Comparison of ENCODE assay signal across 8 cellular contexts in the genomic region with DNA sequence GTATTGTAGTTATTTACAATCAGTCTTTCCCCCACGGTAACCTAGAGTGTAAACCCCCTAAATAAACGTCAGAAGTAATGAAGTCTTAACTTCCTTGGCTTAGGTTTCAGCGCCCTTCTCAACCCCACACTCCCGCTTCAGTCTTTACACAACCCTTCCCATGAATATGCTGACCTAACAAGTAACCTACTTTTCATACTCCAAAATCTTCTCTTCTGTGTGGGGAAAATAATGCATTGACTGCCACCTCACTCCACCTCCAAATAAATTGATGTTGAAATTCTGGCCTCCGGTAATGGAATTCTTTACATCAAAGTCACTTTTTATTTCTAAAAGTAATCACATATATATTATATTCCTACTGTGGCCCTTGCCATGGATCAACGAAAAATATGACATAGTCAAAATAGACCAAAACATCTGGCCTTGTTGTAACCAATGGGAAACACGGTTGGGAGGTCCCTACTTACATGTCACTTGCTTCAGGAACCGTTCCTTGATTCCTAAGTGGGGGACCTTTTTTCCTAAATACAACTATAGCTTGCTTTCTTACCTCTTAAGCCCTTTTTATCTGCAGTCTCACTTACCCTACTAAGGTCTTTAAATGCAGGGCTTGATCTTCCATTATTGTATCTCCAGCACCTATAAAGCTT. TPM values are rescaled to one million over a fixed set of nuclear protein-coding genes. Genes with fewer than 3 reads are reported as not detected.
A peak's percentile ranks its signal among the peaks of the same experiment; 100 is the strongest.
DNase-seq lines count a peak whose midpoint lies in the region; ATAC-seq and TF ChIP-seq lines count a peak whose summit lies in the region.

No MANE protein-coding gene starts in this region.

- 10 to 14% methylated on average over 8 of the region's 8 CpGs for WGBS in transverse colon (ENCODE audit: low coverage in 1 of 2), 2 donors

- POLR2A ChIA-PET in activated B cell treated with CpG ODN at 0.5 μM for 24 hours (lab: Charles Lee): interaction anchor here (1.1 to 5.0 kb wide), 8 partner anchors 13 to 76 kb away, joined by 4 to 118 read pairs (median 17); no protein-coding TSS in a partner anchor

- ATAC-seq in GM23338 (no peak), activated B cell treated with CpG ODN at 0.5 μM for 24 hours (ENCODE audit: low read depth) (no peak), GM21576 (IDR thresholded peaks at IDR 0.05; ENCODE audit: unreplicated experiment) (no peak), GM21529 (IDR thresholded peaks at IDR 0.05; ENCODE audit: unreplicated experiment) (no peak), HG03196 (IDR thresholded peaks at IDR 0.05; ENCODE audit: unreplicated experiment) (no peak)

- peak overlapping the region; percentile 85 for H3K4me3 ChIP-seq in GM23338
- H3K4me3 ChIP-seq in iPS-20b (ENCODE audit: low read length): peak overlapping the region; percentile 98
- peak overlapping the region in 3 of 4 donors; percentile 82 to 92 (median 85) for H3K4me3 ChIP-seq in transverse colon

- in situ Hi-C loops in transverse colon (cut with MboI; ENCODE audit: low pct_ligation_motif_present in 1 of 4, low pct_unique_long_range_greater_than_20kb in 1 of 4, low sequenced_read_pairs in 3 of 4): no loop called here

- H3K9me3 ChIP-seq in iPS-20b (ENCODE audit: insufficient read depth, low read depth, low read length) (no peaks in the 10 kb centered on the region), transverse colon (no peaks in the 10 kb centered on the region)

- intact Hi-C loops in activated B cell treated with CpG ODN at 0.5 μM for 24 hours (cut with micrococcal nuclease) (loop anchor here (2.0 to 5.0 kb wide), 6 partner anchors 16 to 1592 kb away; a partner anchor contains a TSS), transverse colon (cut with DNase I; ENCODE audit: low total_unique reads) (no loop called here)

- H3K27me3 Mint-ChIP-seq in GM23338 (ENCODE audit: insufficient read depth, low read depth, poor library complexity): peaks cover 3% of the 10 kb centered on the region
- no peaks in the 10 kb centered on the region for H3K27me3 Mint-ChIP-seq in activated B cell treated with CpG ODN at 0.5 μM for 24 hours

- CTCF ChIA-PET in activated B cell treated with CpG ODN at 0.5 μM for 24 hours (lab: Charles Lee): interaction anchor here (1.7 to 2.0 kb wide), 2 partner anchors 58 to 76 kb away, joined by 7 to 10 read pairs; no protein-coding TSS in a partner anchor

- peaks cover 90% of the 10 kb centered on the region for H3K79me2 ChIP-seq in GM23338 (replicated peaks; ENCODE audit: insufficient read depth)

- no peak for TF ChIP-seq EP300 in transverse colon (IDR thresholded peaks at IDR 0.05; ENCODE audit: low read depth)

- TF ChIP-seq CTCF in GM23338 (conservative IDR thresholded peaks at IDR 0.05; ENCODE audit: low read depth in 2 of 2) (no peak), activated B cell treated with CpG ODN at 0.5 μM for 24 hours (IDR thresholded peaks at IDR 0.05) (no peak), transverse colon (IDR thresholded peaks at IDR 0.05) (no peak)

- no peaks in the 10 kb centered on the region for H3K9me2 ChIP-seq in GM23338 (ENCODE audit: insufficient read depth)

- H3K36me3 Mint-ChIP-seq in GM23338 (ENCODE audit: low read depth) (peaks cover 3% of the 10 kb centered on the region; the same call in 1 of the 3 replicates), activated B cell treated with CpG ODN at 0.5 μM for 24 hours (ENCODE audit: low read depth) (peaks cover 34% of the 10 kb centered on the region)

- H3K4me1 Mint-ChIP-seq in GM23338 (peaks cover 25% of the 10 kb centered on the region), activated B cell treated with CpG ODN at 0.5 μM for 24 hours (peaks cover 59% of the 10 kb centered on the region)

- DNase-seq in A172 (ENCODE audit: low spot score) (peak; percentile 10), GM23338 (ENCODE audit: low spot score) (no peak), activated B cell treated with CpG ODN at 0.5 μM for 24 hours (no peak), transverse colon (no peak)

- H3K4me2 ChIP-seq in GM23338: peak overlapping the region; percentile 91

- H3K4me3 Mint-ChIP-seq in GM23338: peak overlapping the region; percentile 92
- H3K4me3 Mint-ChIP-seq in activated B cell treated with CpG ODN at 0.5 μM for 24 hours: peak overlapping the region; percentile 95

- H4K20me1 ChIP-seq in GM23338 (replicated peaks; ENCODE audit: insufficient read depth): peaks cover 3% of the 10 kb centered on the region; the same call in 1 of the 2 replicates

- H2AFZ ChIP-seq in GM23338: peak overlapping the region; percentile 67; the same call in 1 of the 2 replicates

- H3K4me1 ChIP-seq in GM23338 (ENCODE audit: insufficient read depth) (peaks cover 43% of the 10 kb centered on the region), iPS-20b (ENCODE audit: insufficient read depth, low read length) (peaks cover 15% of the 10 kb centered on the region; the same call in 1 of the 2 replicates), transverse colon (peaks cover 5 to 50% (median 22%) of the 10 kb centered on the region in 4 donors)

- no peaks in the 10 kb centered on the region for H3K36me3 ChIP-seq in GM23338 (ENCODE audit: insufficient read depth)
- H3K36me3 ChIP-seq in iPS-20b (ENCODE audit: insufficient read depth, low read depth, low read length): no peaks in the 10 kb centered on the region
- no peaks in the 10 kb centered on the region for H3K36me3 ChIP-seq in transverse colon

- H3K9ac ChIP-seq in iPS-20b (ENCODE audit: low read depth, low read length): peak overlapping the region; percentile 95

- no peaks in the 10 kb centered on the region for H3F3A ChIP-seq in GM23338 (replicated peaks; ENCODE audit: low read depth)

- H3K9me3 Mint-ChIP-seq in GM23338: no peaks in the 10 kb centered on the region
- no peaks in the 10 kb centered on the region for H3K9me3 Mint-ChIP-seq in activated B cell treated with CpG ODN at 0.5 μM for 24 hours

- TF ChIP-seq POLR2A in transverse colon (IDR thresholded peaks at IDR 0.05): no peak

- H3K27ac Mint-ChIP-seq in GM23338 (peak overlapping the region; percentile 98), activated B cell treated with CpG ODN at 0.5 μM for 24 hours (peak overlapping the region; percentile 95)

- H3K27me3 ChIP-seq in GM23338 (ENCODE audit: insufficient read depth) (no peaks in the 10 kb centered on the region), iPS-20b (ENCODE audit: insufficient read depth, low read length) (no peaks in the 10 kb centered on the region), transverse colon (no peaks in the 10 kb centered on the region)

- H3K27ac ChIP-seq in GM23338 (ENCODE audit: low read depth) (peak overlapping the region; percentile 94; the same call in 1 of the 2 replicates), iPS-20b (ENCODE audit: low read length) (no peak overlapping the region), transverse colon (peak overlapping the region; percentile 95 to 97 (median 96))

TF ChIP-seq in GM23338, 12 proteins besides CTCF, POLR2A, EP300 and RAD21 (continues in another document):
- TF ChIP-seq, protein P1, sequence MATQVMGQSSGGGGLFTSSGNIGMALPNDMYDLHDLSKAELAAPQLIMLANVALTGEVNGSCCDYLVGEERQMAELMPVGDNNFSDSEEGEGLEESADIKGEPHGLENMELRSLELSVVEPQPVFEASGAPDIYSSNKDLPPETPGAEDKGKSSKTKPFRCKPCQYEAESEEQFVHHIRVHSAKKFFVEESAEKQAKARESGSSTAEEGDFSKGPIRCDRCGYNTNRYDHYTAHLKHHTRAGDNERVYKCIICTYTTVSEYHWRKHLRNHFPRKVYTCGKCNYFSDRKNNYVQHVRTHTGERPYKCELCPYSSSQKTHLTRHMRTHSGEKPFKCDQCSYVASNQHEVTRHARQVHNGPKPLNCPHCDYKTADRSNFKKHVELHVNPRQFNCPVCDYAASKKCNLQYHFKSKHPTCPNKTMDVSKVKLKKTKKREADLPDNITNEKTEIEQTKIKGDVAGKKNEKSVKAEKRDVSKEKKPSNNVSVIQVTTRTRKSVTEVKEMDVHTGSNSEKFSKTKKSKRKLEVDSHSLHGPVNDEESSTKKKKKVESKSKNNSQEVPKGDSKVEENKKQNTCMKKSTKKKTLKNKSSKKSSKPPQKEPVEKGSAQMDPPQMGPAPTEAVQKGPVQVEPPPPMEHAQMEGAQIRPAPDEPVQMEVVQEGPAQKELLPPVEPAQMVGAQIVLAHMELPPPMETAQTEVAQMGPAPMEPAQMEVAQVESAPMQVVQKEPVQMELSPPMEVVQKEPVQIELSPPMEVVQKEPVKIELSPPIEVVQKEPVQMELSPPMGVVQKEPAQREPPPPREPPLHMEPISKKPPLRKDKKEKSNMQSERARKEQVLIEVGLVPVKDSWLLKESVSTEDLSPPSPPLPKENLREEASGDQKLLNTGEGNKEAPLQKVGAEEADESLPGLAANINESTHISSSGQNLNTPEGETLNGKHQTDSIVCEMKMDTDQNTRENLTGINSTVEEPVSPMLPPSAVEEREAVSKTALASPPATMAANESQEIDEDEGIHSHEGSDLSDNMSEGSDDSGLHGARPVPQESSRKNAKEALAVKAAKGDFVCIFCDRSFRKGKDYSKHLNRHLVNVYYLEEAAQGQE (IDR thresholded peaks at IDR 0.05; ENCODE audit: unreplicated experiment): no peak
- TF ChIP-seq POLR2AphosphoS5 (IDR thresholded peaks at IDR 0.05; ENCODE audit: low read depth) (no peak), CREB1 (CRISPR knock-in tag; IDR thresholded peaks at IDR 0.05; ENCODE audit: low read depth) (no peak), EZH2phosphoT487 (IDR thresholded peaks at IDR 0.05; ENCODE audit: unreplicated experiment) (no peak), ZNF114 (CRISPR knock-in tag; IDR thresholded peaks at IDR 0.05) (no peak)
- TF ChIP-seq, protein P2, sequence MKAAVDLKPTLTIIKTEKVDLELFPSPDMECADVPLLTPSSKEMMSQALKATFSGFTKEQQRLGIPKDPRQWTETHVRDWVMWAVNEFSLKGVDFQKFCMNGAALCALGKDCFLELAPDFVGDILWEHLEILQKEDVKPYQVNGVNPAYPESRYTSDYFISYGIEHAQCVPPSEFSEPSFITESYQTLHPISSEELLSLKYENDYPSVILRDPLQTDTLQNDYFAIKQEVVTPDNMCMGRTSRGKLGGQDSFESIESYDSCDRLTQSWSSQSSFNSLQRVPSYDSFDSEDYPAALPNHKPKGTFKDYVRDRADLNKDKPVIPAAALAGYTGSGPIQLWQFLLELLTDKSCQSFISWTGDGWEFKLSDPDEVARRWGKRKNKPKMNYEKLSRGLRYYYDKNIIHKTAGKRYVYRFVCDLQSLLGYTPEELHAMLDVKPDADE (IDR thresholded peaks at IDR 0.05): no peak

RNA-seq across cellular contexts. Expression of a gene that starts 1.0 kb away (rescaled TPM):
- 24.7 and 31.2 TPM in 2 replicates for total RNA-seq in A172 (2014; rRNA removed; shearing (Covaris generic))
- 25.2 and 43.3 TPM in 2 replicates for total RNA-seq in GM23338 (2014; rRNA removed; shearing (Covaris generic))
- 9.8 and 14.2 TPM in 2 replicates for polyA plus RNA-seq in GM23338 (2016; fragmentation: Nextera tagmentation; extraction: Ambion mirVana)
- total RNA-seq in activated B cell treated with CpG ODN at 0.5 μM for 24 hours (141 and 163 TPM in 2 replicates), transverse colon (100 to 1,000 TPM in 1 of 4 donors, 10 to 100 TPM in 3; 36.4 to 110 (median 63.7) TPM)

RNA-seq across cellular contexts. Expression of a gene that starts 1.3 kb away (rescaled TPM):
- 29.4 and 38.6 TPM in 2 replicates for total RNA-seq in A172 (2014; rRNA removed; shearing (Covaris generic))
- 43.3 and 53.4 TPM in 2 replicates for total RNA-seq in GM23338 (2014; rRNA removed; shearing (Covaris generic))
- 45.5 and 59.8 TPM in 2 replicates for polyA plus RNA-seq in GM23338 (2016; fragmentation: Nextera tagmentation; extraction: Ambion mirVana)
- total RNA-seq in activated B cell treated with CpG ODN at 0.5 μM for 24 hours: 121 and 127 TPM in 2 replicates
- 10 to 100 TPM; 15.7 to 49.1 (median 36.2) TPM for total RNA-seq in transverse colon
